Comparison of ENCODE assay signal across 19 cellular contexts in genomic region chr12:132374821-132375445, GRCh38. TPM values are rescaled to one million over a fixed set of nuclear protein-coding genes. Genes with fewer than 3 reads are reported as not detected.
DNase-seq lines count a peak whose midpoint lies in the region; ATAC-seq, FAIRE-seq and TF ChIP-seq lines count a peak whose summit lies in the region.
"Had no signal": no experiment of that assay in that cellular context is flagged by ENCODE, and none has a peak within 500 bp of the region (broad histone marks: within the 10 kb centered on the region; RNA-seq: fewer than 3 reads in every experiment).

No MANE protein-coding gene starts in this region.

- no peak overlapping the region for H2AFZ ChIP-seq in H1 (ENCODE audit: low read length)

- intact Hi-C loops in Right ventricle myocardium inferior (cut with DNase I) (no loop called here), left ventricle myocardium superior (cut with micrococcal nuclease) (no loop called here), posterior vena cava (cut with DNase I) (loop anchor here in 1 of 2 donors (5.0 kb wide), 1 partner anchor 323 kb away; no protein-coding TSS in a partner anchor), uterus (cut with DNase I; ENCODE audit: low total_unique reads) (no loop called here)

- H3K4me3 ChIP-seq in BLaER1 (no peak overlapping the region), H1 (ENCODE audit: extremely low read depth in 1 of 4, insufficient read depth in 2 of 4, low read depth in 3 of 4, low read length in 4 of 4) (no peak overlapping the region), uterus (no peak overlapping the region)

- TF ChIP-seq CTCF in H1 (IDR thresholded peaks at IDR 0.05; ENCODE audit: control extremely low read depth in 1 of 3, insufficient read depth in 1 of 3, low read depth in 1 of 3, low read length in 3 of 3) (no peak), uterus (IDR thresholded peaks at IDR 0.05) (no peak)

- FAIRE-seq in H1 (lab: Jason Lieb, UNC), result no peak
- FAIRE-seq: GM12892, HTR-8/SVneo had no signal

- H2BK20ac ChIP-seq in H1 (ENCODE audit: low read length), result no peak overlapping the region

- CTCF ChIA-PET in H1 (lab: Charles Lee; ENCODE audit: partially characterized antibody), result interaction anchor here (0.8 to 5.1 kb wide), 7 partner anchors 13 to 140 kb away, joined by 3 to 28 read pairs (median 6); no protein-coding TSS in a partner anchor

- 83% methylated on average over 15 of the region's 19 CpGs; no CpG with 5 or more reads in 1 of the 2 experiments for WGBS in H1 (ENCODE audit: extremely low coverage in 1 of 2, insufficient coverage in 1 of 2, insufficient read length in 1 of 2, insufficient replicate concordance in 2 of 2, low coverage in 1 of 2, low lambda C conversion rate in 2 of 2, missing lambda C conversion rate in 1 of 2), 2 experiments

- H4K20me1 ChIP-seq in BLaER1, result no peaks in the 10 kb centered on the region
- no peaks in the 10 kb centered on the region for H4K20me1 ChIP-seq in H1 (replicated peaks in 1 of 2; ENCODE audit: control insufficient read depth in 1 of 2, insufficient read depth in 2 of 2, low read length in 2 of 2)

- H4K8ac ChIP-seq in H1 (ENCODE audit: extremely low read depth, insufficient read depth, low read length), result no peak overlapping the region

- H3K23ac ChIP-seq in H1 (ENCODE audit: insufficient read length), result no peak overlapping the region

- peaks cover 48% of the 10 kb centered on the region for H3K4me1 ChIP-seq in BLaER1
- H3K4me1 ChIP-seq in H1 (replicated peaks in 1 of 4; ENCODE audit: control insufficient read depth in 3 of 4, insufficient read depth in 4 of 4, low read length in 3 of 4), result peaks cover 0 to 23% (median 7%) of the 10 kb centered on the region in 4 experiments; a peak in 6 of 7 replicates
- no peaks in the 10 kb centered on the region for H3K4me1 ChIP-seq in uterus
- H3K4me1 ChIP-seq: Caco-2 had no signal

- H2BK15ac ChIP-seq in H1 (ENCODE audit: low read length), result no peak overlapping the region

- ATAC-seq in Right ventricle myocardium inferior (no peak), left ventricle myocardium superior (no peak)

- H3K27me3 ChIP-seq in BLaER1 (peaks cover 29% of the 10 kb centered on the region), H1 (replicated peaks in 1 of 4; ENCODE audit: control insufficient read depth in 3 of 4, extremely low read depth in 1 of 4, insufficient read depth in 3 of 4, low read length in 3 of 4) (peaks cover 6 to 65% (median 52%) of the 10 kb centered on the region in 4 experiments), uterus (peaks cover 0 to 57% of the 10 kb centered on the region in 2 donors)

- no peak overlapping the region for H2BK12ac ChIP-seq in H1 (ENCODE audit: low read depth, low read length)

- no peak overlapping the region for H4K91ac ChIP-seq in H1 (replicated peaks; ENCODE audit: insufficient read length, low read length)

- DNase-seq in Right ventricle myocardium inferior (ENCODE audit: missing footprints), result peak; percentile 52
- DNase-seq in left ventricle myocardium superior, result no peak
- no peak for DNase-seq in H1 (ENCODE audit: low read depth in 1 of 2, low spot score in 2 of 2)
- peak; percentile 52 for DNase-seq in posterior vena cava (ENCODE audit: low spot score)
- no peak for DNase-seq in NCI-H526 treated with DMSO at 0.1 percent for 48 hours (lab: John Stamatoyannopoulos, UW)
- DNase-seq in NK-92 treated with Interleukin-12 subunit alpha and Interleukin-12 subunit beta, amount 100 ng/mL, for 24 hours (lab: John Stamatoyannopoulos, UW), result no peak
- no peak for DNase-seq in uterus
- DNase-seq: 8988T, AML-193, Caco-2, DND-41, GDM1, HCEC 1CT, HFFc6 had no signal

- no peak overlapping the region for H2AK5ac ChIP-seq in H1 (ENCODE audit: low read depth, low read length)

- TF ChIP-seq POLR2A in H1 (IDR thresholded peaks at IDR 0.05; ENCODE audit: control extremely low read depth in 1 of 2, low read depth in 2 of 2, low read length in 2 of 2) (no peak), uterus (IDR thresholded peaks at IDR 0.05) (no peak)

- H3K18ac ChIP-seq in H1 (ENCODE audit: extremely low read depth, low read length), result no peak overlapping the region

- TF ChIP-seq EP300 in H1 (IDR thresholded peaks at IDR 0.05; ENCODE audit: borderline replicate concordance in 1 of 2, low read depth in 2 of 2, low read length in 2 of 2), result no peak

- peaks cover 14% of the 10 kb centered on the region for H3K9me3 ChIP-seq in BLaER1
- H3K9me3 ChIP-seq in H1 (ENCODE audit: insufficient read depth in 2 of 2, low read depth in 1 of 2, low read length in 1 of 2), result peaks cover 0 to 9% of the 10 kb centered on the region in 2 experiments; a peak in 1 of 4 replicates
- H3K9me3 ChIP-seq in uterus, result peaks cover 0 to 7% of the 10 kb centered on the region in 2 donors

- no peaks in the 10 kb centered on the region for H3K79me1 ChIP-seq in H1 (ENCODE audit: low read depth, low read length)

- H3K14ac ChIP-seq in H1 (ENCODE audit: insufficient read length), result no peak overlapping the region

- POLR2A ChIA-PET in H1 (lab: Charles Lee; ENCODE audit: partially characterized antibody), result interaction anchor here (0.7 to 1.4 kb wide), 3 partner anchors 10 to 12 kb away, joined by 3 to 4 read pairs (median 3); no protein-coding TSS in a partner anchor

- H3K27ac ChIP-seq in BLaER1 (no peak overlapping the region), H1 (ENCODE audit: low read depth, low read length) (no peak overlapping the region), uterus (no peak overlapping the region)
- H3K27ac ChIP-seq: C4-2B had no signal

- H3K36me3 ChIP-seq in BLaER1, result no peaks in the 10 kb centered on the region
- no peaks in the 10 kb centered on the region for H3K36me3 ChIP-seq in H1 (ENCODE audit: control insufficient read depth in 2 of 4, insufficient read depth in 4 of 4, low read length in 3 of 4)
- no peaks in the 10 kb centered on the region for H3K36me3 ChIP-seq in uterus

- H3K23me2 ChIP-seq in H1 (ENCODE audit: low read depth, low read length), result no peaks in the 10 kb centered on the region

- H3K4me2 ChIP-seq in BLaER1, result peak overlapping the region; percentile 79
- no peak overlapping the region for H3K4me2 ChIP-seq in H1 (ENCODE audit: insufficient read depth in 1 of 2, low read depth in 2 of 2, low read length in 2 of 2)

- no peak for TF ChIP-seq RAD21 in H1 (IDR thresholded peaks at IDR 0.05 in 1 of 2, conservative IDR thresholded peaks at IDR 0.05 in 1 of 2; ENCODE audit: low read depth in 2 of 2, low read length in 2 of 2)

- no peak overlapping the region for H3K56ac ChIP-seq in H1 (replicated peaks; ENCODE audit: insufficient read length, low read depth, low read length)

- H2BK5ac ChIP-seq in H1 (ENCODE audit: low read depth, low read length), result no peak overlapping the region

- no peak overlapping the region for H4K5ac ChIP-seq in H1 (ENCODE audit: insufficient read length, low read depth, low read length)

- H3K4ac ChIP-seq in H1 (replicated peaks; ENCODE audit: insufficient read length, low read depth, low read length), result no peak overlapping the region

- no peaks in the 10 kb centered on the region for H3K79me2 ChIP-seq in H1 (ENCODE audit: control insufficient read depth in 1 of 2, insufficient read depth in 2 of 2, low read length in 2 of 2)

- no peak overlapping the region for H2BK120ac ChIP-seq in H1 (replicated peaks; ENCODE audit: low read depth, low read length)

- no peak overlapping the region for H3K9ac ChIP-seq in BLaER1
- H3K9ac ChIP-seq in H1 (replicated peaks in 1 of 4; ENCODE audit: extremely low read depth in 1 of 4, low read depth in 3 of 4, low read length in 3 of 4), result no peak overlapping the region

TF ChIP-seq in H1, 55 proteins besides CTCF, POLR2A, EP300 and RAD21:
- no peak for TF ChIP-seq POLR2AphosphoS5 (IDR thresholded peaks at IDR 0.05; ENCODE audit: low read depth, low read length)
- TF ChIP-seq KDM4A (IDR thresholded peaks at IDR 0.05; ENCODE audit: low read depth, low read length, severe bottlenecking), result peak; percentile 9
- TF ChIP-seq USF2 (IDR thresholded peaks at IDR 0.05; ENCODE audit: low read length), result no peak

RNA-seq across cellular contexts. Expression of gene GALNT9, which starts 45.5 kb away (rescaled TPM):
- total RNA-seq in Right ventricle myocardium inferior (not detected), left ventricle myocardium superior (1.6 TPM), posterior vena cava (not detected), uterus (1 to 10 TPM in 2 of 4 donors, not detected in 2; 1.5 to 4.3 TPM)
- total RNA-seq in H1 (2021; fragmentation: NEBNext Ultra II Directional; extraction: Animal tissue kit (Norgen Biotek cat#: 25700)), result 2.0 and 3.3 TPM in 2 replicates
- polyA plus RNA-seq in H1 (2011; rRNA removed), result 3.6 and 5.3 TPM in 2 replicates
- 6.1 TPM for polyA plus RNA-seq in H1 (2011; cell fraction: cytosol; rRNA removed)
- 9.4 TPM for polyA plus RNA-seq in H1 (2011; cell fraction: nucleus; rRNA removed)
- 2.3 to 3.6 TPM (median 3.1 TPM) in 4 replicates for polyA plus RNA-seq in H1 (2012, experiment 1 of 2)
- polyA plus RNA-seq in H1 (2012, experiment 2 of 2), result 2.3 TPM
- 0.73 TPM for polyA plus RNA-seq in H1 (2013, experiment 1 of 2)
- polyA plus RNA-seq in H1 (2013, experiment 2 of 2), result 0.92 TPM
- polyA minus RNA-seq in H1 (2011; rRNA and poly(A)+ RNA removed), result 2.3 and 4.0 TPM in 2 replicates
- polyA minus RNA-seq in H1 (2011; cell fraction: cytosol; rRNA and poly(A)+ RNA removed), result 4.0 TPM
- polyA minus RNA-seq in H1 (2011; cell fraction: nucleus; rRNA and poly(A)+ RNA removed), result 4.2 TPM
- total RNA-seq: HFFc6 had no signal
- polyA plus RNA-seq: CD8-positive, alpha-beta memory T cell had no signal

Comparison
In these comparisons a context has a peak if more than half of its experiments do, and no peak if none do; other contexts are left out.
1. DNase-seq: peak in Right ventricle myocardium inferior (single experiment) and posterior vena cava (single experiment); none in left ventricle myocardium superior (single experiment), H1 (0 of 2), NCI-H526 treated with DMSO at 0.1 percent for 48 hours (single experiment), NK-92 treated with Interleukin-12 subunit alpha and Interleukin-12 subunit beta, amount 100 ng/mL, for 24 hours (single experiment) and uterus (0 of 2).